In the genomic region with DNA sequence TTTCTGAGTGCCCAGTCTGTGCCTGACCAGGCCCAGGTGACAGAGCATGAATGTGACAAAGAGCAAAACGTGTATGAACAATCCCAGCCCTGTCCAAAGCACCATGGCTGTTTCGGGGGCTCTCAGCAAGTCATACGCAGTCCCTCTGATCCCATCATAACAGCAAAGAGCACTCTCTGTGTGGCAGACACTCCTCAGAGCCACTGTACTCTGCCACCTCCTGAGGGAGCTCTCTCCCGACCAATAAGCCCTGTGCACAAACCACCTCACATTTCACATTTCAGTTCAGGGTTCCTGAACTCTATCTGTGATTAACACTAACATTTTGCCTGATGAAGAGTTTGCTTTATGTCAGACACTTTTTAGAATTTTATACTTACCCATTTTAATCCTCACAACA, we compare ENCODE assay signal across 1 cellular context.
TF ChIP-seq lines count a peak whose summit lies in the region.

No MANE protein-coding gene starts in this region.

TF ChIP-seq in GM12878, 131 proteins besides CTCF, POLR2A, EP300 and RAD21:
- TF ChIP-seq RUNX3 (IDR thresholded peaks at IDR 0.05; ENCODE audit: low read length) (no peak), ZNF384 (IDR thresholded peaks at IDR 0.05; ENCODE audit: borderline replicate concordance, low read depth, low read length) (no peak), HDAC6 (IDR thresholded peaks at IDR 0.05; ENCODE audit: unreplicated experiment) (no peak), SMC3 (IDR thresholded peaks at IDR 0.05; ENCODE audit: borderline replicate concordance, low read length) (peak; percentile 20; the same call in 1 of the 2 replicates), NFIC (IDR thresholded peaks at IDR 0.05; ENCODE audit: low read depth, low read length) (no peak), TBL1XR1 (IDR thresholded peaks at IDR 0.05; ENCODE audit: low read depth, low read length) (no peak), DPF2 (IDR thresholded peaks at IDR 0.05) (no peak), ZSCAN29 (IDR thresholded peaks at IDR 0.05) (no peak)
- TF ChIP-seq, protein P1, sequence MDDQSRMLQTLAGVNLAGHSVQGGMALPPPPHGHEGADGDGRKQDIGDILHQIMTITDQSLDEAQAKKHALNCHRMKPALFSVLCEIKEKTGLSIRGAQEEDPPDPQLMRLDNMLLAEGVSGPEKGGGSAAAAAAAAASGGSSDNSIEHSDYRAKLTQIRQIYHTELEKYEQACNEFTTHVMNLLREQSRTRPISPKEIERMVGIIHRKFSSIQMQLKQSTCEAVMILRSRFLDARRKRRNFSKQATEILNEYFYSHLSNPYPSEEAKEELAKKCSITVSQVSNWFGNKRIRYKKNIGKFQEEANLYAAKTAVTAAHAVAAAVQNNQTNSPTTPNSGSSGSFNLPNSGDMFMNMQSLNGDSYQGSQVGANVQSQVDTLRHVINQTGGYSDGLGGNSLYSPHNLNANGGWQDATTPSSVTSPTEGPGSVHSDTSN (IDR thresholded peaks at IDR 0.05; ENCODE audit: insufficient replicate concordance, low read depth, low read length), result no peak
